15 cellular contexts compared by ENCODE assay signal in the genomic region with DNA sequence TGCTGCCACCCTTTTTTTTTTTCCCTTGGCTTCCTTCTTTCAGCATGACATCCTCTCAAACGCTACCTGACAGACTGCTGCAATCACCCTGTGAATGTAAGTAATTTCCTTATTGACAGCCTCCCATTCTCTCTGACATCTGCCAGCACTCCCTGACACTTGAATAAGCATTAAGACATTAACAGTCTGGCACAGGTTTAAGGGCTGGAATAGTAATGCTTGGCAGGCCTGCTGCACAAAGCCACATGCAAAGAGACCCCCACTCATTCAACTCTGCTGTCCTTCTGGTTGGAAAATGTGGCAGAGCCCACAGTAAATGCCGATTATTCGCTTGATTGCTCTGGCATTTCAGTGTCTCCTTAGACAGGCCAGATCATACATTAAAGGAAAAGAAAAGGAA. TPM values are rescaled to one million over a fixed set of nuclear protein-coding genes. Genes with fewer than 3 reads are reported as not detected.
DNase-seq lines count a peak whose midpoint lies in the region; ATAC-seq and TF ChIP-seq lines count a peak whose summit lies in the region.
"Had no signal": no experiment of that assay in that cellular context is flagged by ENCODE, and none has a peak within 500 bp of the region (broad histone marks: within the 10 kb centered on the region; RNA-seq: fewer than 3 reads in every experiment).

No MANE protein-coding gene starts in this region.

- H3K9me3 ChIP-seq in heart left ventricle: no peaks in the 10 kb centered on the region
- H3K9me3 ChIP-seq: A549, heart right ventricle had no signal

- POLR2A ChIA-PET in MCF 10A (lab: Yijun Ruan, JAX): interaction anchor here (0.7 kb wide), 1 partner anchor 9 kb away, joined by 3 read pairs; no protein-coding TSS in a partner anchor

- no peaks in the 10 kb centered on the region for H3K36me3 ChIP-seq in heart left ventricle
- H3K36me3 ChIP-seq: heart right ventricle had no signal

- peak; percentile 40 for DNase-seq in NCI-H2107 treated with DMSO at 0.1 percent for 48 hours (lab: John Stamatoyannopoulos, UW; ENCODE audit: unreplicated experiment)
- no peak for DNase-seq in NCI-H2107 (lab: John Stamatoyannopoulos, UW)
- DNase-seq in NCI-H2171 treated with DMSO at 0.1 percent for 48 hours (lab: John Stamatoyannopoulos, UW): peak; percentile 91
- peak; percentile 77 for DNase-seq in retina
- no peak for DNase-seq in heart left ventricle
- DNase-seq in GM03348 (ENCODE audit: low spot score): no peak
- no peak for DNase-seq in MCF 10A (ENCODE audit: unreplicated experiment)
- DNase-seq: activated naive CD4-positive, alpha-beta T cell treated with anti-CD3 and anti-CD28 coated beads, Interleukin-2, amount 50 U/mL, for 16 hours; heart right ventricle; KG1; nucleus accumbens; trophoblast cell had no signal

- intact Hi-C loops in heart left ventricle (cut with DNase I): no loop called here
- intact Hi-C loops in MCF 10A (cut with micrococcal nuclease): no loop called here

- CTCF ChIA-PET in MCF 10A (lab: Yijun Ruan, JAX): no interaction called here

- WGBS in heart left ventricle, 4 donors: 60 to 64% (median 61%) methylated on average over 3 of the region's 3 CpGs

- no peak for TF ChIP-seq CTCF in heart left ventricle (IDR thresholded peaks at IDR 0.05)
- no peak for TF ChIP-seq CTCF in MCF 10A (IDR thresholded peaks at IDR 0.05; ENCODE audit: unreplicated experiment)

- no peak for TF ChIP-seq POLR2A in heart left ventricle (IDR thresholded peaks at IDR 0.05)

- no peaks in the 10 kb centered on the region for H3K27me3 Mint-ChIP-seq in MCF 10A (ENCODE audit: insufficient read depth, unreplicated experiment)
- H3K27me3 Mint-ChIP-seq: central memory CD8-positive, alpha-beta T cell had no signal

- no peaks in the 10 kb centered on the region for H3K27me3 ChIP-seq in heart left ventricle
- H3K27me3 ChIP-seq: heart right ventricle had no signal

- H3K4me3 ChIP-seq in heart left ventricle: no peak overlapping the region
- H3K4me3 ChIP-seq: A549, heart right ventricle had no signal

- H3K4me1 ChIP-seq in heart left ventricle: peaks cover 0 to 17% (median under 1%) of the 10 kb centered on the region in 12 donors
- H3K4me1 ChIP-seq: A549 had no signal

- ATAC-seq in esophagus mucosa (peak; percentile 25), heart left ventricle (no peak)
- ATAC-seq: A549, heart right ventricle had no signal

- H3K9me3 Mint-ChIP-seq in MCF 10A (ENCODE audit: unreplicated experiment): no peaks in the 10 kb centered on the region
- H3K9me3 Mint-ChIP-seq: central memory CD8-positive, alpha-beta T cell had no signal

- H3K4me3 Mint-ChIP-seq in MCF 10A (ENCODE audit: unreplicated experiment): no peak overlapping the region
- H3K4me3 Mint-ChIP-seq: central memory CD8-positive, alpha-beta T cell had no signal

- no TSS peak for BruUV-seq in MCF 10A (replicated peaks; lab: Mats Ljungman, UMichigan)

- H3K27ac ChIP-seq in heart left ventricle: no peak overlapping the region
- H3K27ac ChIP-seq: A549, heart right ventricle had no signal

- peaks cover 6% of the 10 kb centered on the region for H3K36me3 Mint-ChIP-seq in MCF 10A (ENCODE audit: insufficient read depth, unreplicated experiment)

- no peaks in the 10 kb centered on the region for H3K4me1 Mint-ChIP-seq in MCF 10A (ENCODE audit: insufficient read depth, unreplicated experiment)

- H3K27ac Mint-ChIP-seq in MCF 10A (ENCODE audit: low read depth, unreplicated experiment): no peak overlapping the region

RNA-seq across cellular contexts. Expression of gene RASGEF1B, which starts 28.1 kb away (rescaled TPM):
- 15.0 TPM for total RNA-seq in esophagus mucosa
- total RNA-seq in heart left ventricle: 10 to 100 TPM in 1 of 9 donors, 1 to 10 TPM in 8; 1.8 to 11.9 (median 3.2) TPM
- polyA plus RNA-seq in heart left ventricle: 1 to 10 TPM; 1.5 to 2.5 TPM
- 4.8 and 5.4 TPM in 2 replicates for total RNA-seq in MCF 10A (2022)

Comparison
In these comparisons a context has a peak if more than half of its experiments do, and no peak if none do; other contexts are left out.
1. DNase-seq: peak in NCI-H2107 treated with DMSO at 0.1 percent for 48 hours (single experiment), NCI-H2171 treated with DMSO at 0.1 percent for 48 hours (single experiment) and retina (single experiment); none in NCI-H2107 (single experiment), heart left ventricle (0 of 5), GM03348 (single experiment) and MCF 10A (single experiment).